In genomic region chr10:131996508-131997365, GRCh38 we compare ENCODE assay signal across 14 cellular contexts. TPM values are rescaled to one million over a fixed set of nuclear protein-coding genes. Genes with fewer than 3 reads are reported as not detected.
DNase-seq lines count a peak whose midpoint lies in the region; ATAC-seq and TF ChIP-seq lines count a peak whose summit lies in the region.
"Had no signal": no experiment of that assay in that cellular context is flagged by ENCODE, and none has a peak within 500 bp of the region (broad histone marks: within the 10 kb centered on the region; RNA-seq: fewer than 3 reads in every experiment).

No MANE protein-coding gene starts in this region.

- H3K27me3 ChIP-seq in adrenal gland, result no peaks in the 10 kb centered on the region
- no peaks in the 10 kb centered on the region for H3K27me3 ChIP-seq in heart right ventricle
- no peaks in the 10 kb centered on the region for H3K27me3 ChIP-seq in upper lobe of right lung

- TF ChIP-seq CTCF in adrenal gland (IDR thresholded peaks at IDR 0.05) (no peak), heart right ventricle (IDR thresholded peaks at IDR 0.05) (no peak), upper lobe of right lung (IDR thresholded peaks at IDR 0.05) (no peak)

- H3K4me3 Mint-ChIP-seq in naive thymus-derived CD8-positive, alpha-beta T cell, result no peak overlapping the region

- H3K27ac ChIP-seq in adrenal gland, result peak overlapping the region in 4 of 5 donors; percentile 71 to 90 (median 81)
- H3K27ac ChIP-seq in heart right ventricle, result peak overlapping the region; percentile 56 to 82 (median 71)
- peak overlapping the region; percentile 93 for H3K27ac ChIP-seq in upper lobe of right lung

- peak overlapping the region in 3 of 10 donors; percentile 7 to 74 (median 53) for H3K27ac Mint-ChIP-seq in naive thymus-derived CD8-positive, alpha-beta T cell
- H3K27ac Mint-ChIP-seq: activated T-helper 2 cell treated with anti-CD3 and anti-CD28 coated beads, Interferon-gamma antibody, Interleukin-2, Interleukin-4, amounts not matched to agents 10 μg/mL and 5 μg/mL and 100 μg/mL, durations not matched to agents 14 hours and 24 hours and 36 hours had no signal

- DNase-seq in adrenal gland, result no peak
- peak; percentile 71 to 75 for DNase-seq in heart right ventricle
- DNase-seq in occipital lobe (lab: John Stamatoyannopoulos, UW), result peak; percentile 38
- peak; percentile 77 for DNase-seq in upper lobe of right lung
- DNase-seq in naive thymus-derived CD8-positive, alpha-beta T cell, result no peak
- DNase-seq: activated CD4-positive, alpha-beta T cell treated with anti-CD3 and anti-CD28 coated beads for 1 hour; glutamatergic neuron; NCI-H1048; SK-N-SH; stimulated activated CD4-positive, alpha-beta T cell treated with anti-CD3 and anti-CD28 coated beads, Interleukin-12 subunit alpha, Interleukin-12 subunit beta, amount 100 ng/mL, for 4 hours had no signal

- H3K36me3 ChIP-seq in adrenal gland (replicated peaks in 1 of 2) (no peaks in the 10 kb centered on the region), heart right ventricle (no peaks in the 10 kb centered on the region), upper lobe of right lung (no peaks in the 10 kb centered on the region)

- H3K36me3 Mint-ChIP-seq in naive thymus-derived CD8-positive, alpha-beta T cell, result no peaks in the 10 kb centered on the region

- TF ChIP-seq POLR2A in adrenal gland (IDR thresholded peaks at IDR 0.05), result no peak

- ATAC-seq in heart right ventricle, result peak; percentile 70 to 94 (median 87)
- ATAC-seq in upper lobe of right lung, result peak; percentile 57
- ATAC-seq in GM19351 (IDR thresholded peaks at IDR 0.05; ENCODE audit: unreplicated experiment), result no peak
- no peak for ATAC-seq in HG02973 (IDR thresholded peaks at IDR 0.05; ENCODE audit: unreplicated experiment)
- no peak for ATAC-seq in HG02588 (IDR thresholded peaks at IDR 0.05; ENCODE audit: unreplicated experiment)
- no peak for ATAC-seq in naive thymus-derived CD8-positive, alpha-beta T cell

- 77 to 82% (median 78%) methylated on average over 15 of the region's 15 CpGs for WGBS in adrenal gland, 4 donors
- 41 to 59% methylated on average over 15 of the region's 15 CpGs for WGBS in heart right ventricle, 2 donors

- no peak overlapping the region for H3K4me3 ChIP-seq in adrenal gland
- peak overlapping the region in 1 of 10 donors; percentile 1 for H3K4me3 ChIP-seq in heart right ventricle
- peak overlapping the region; percentile 2 for H3K4me3 ChIP-seq in upper lobe of right lung

- H3K9me3 ChIP-seq in adrenal gland (replicated peaks in 1 of 3) (no peaks in the 10 kb centered on the region), heart right ventricle (no peaks in the 10 kb centered on the region), upper lobe of right lung (no peaks in the 10 kb centered on the region)
- H3K9me3 ChIP-seq: SK-N-SH had no signal

- peaks cover 0 to 2% (median 0%) of the 10 kb centered on the region in 5 donors for H3K27me3 Mint-ChIP-seq in naive thymus-derived CD8-positive, alpha-beta T cell

- H3K4me1 ChIP-seq in adrenal gland (replicated peaks in 1 of 2), result peaks cover 18% of the 10 kb centered on the region in 2 donors
- peaks cover 14 to 45% (median 28%) of the 10 kb centered on the region in 9 donors for H3K4me1 ChIP-seq in heart right ventricle
- peaks cover 33% of the 10 kb centered on the region for H3K4me1 ChIP-seq in upper lobe of right lung

- H3K4me1 Mint-ChIP-seq in naive thymus-derived CD8-positive, alpha-beta T cell, result peaks cover 0 to 4% (median under 1%) of the 10 kb centered on the region in 4 donors

- POLR2A ChIA-PET in naive thymus-derived CD8-positive, alpha-beta T cell (lab: Charles Lee), result no interaction called here

- no peaks in the 10 kb centered on the region for H3K9me3 Mint-ChIP-seq in naive thymus-derived CD8-positive, alpha-beta T cell
- H3K9me3 Mint-ChIP-seq: activated T-helper 2 cell treated with anti-CD3 and anti-CD28 coated beads, Interferon-gamma antibody, Interleukin-2, Interleukin-4, amounts not matched to agents 10 μg/mL and 5 μg/mL and 100 μg/mL, durations not matched to agents 14 hours and 24 hours and 36 hours had no signal

- intact Hi-C loops in adrenal gland (cut with DNase I), result no loop called here
- intact Hi-C loops in heart right ventricle (cut with DNase I), result loop anchor here in 1 of 10 donors (1.0 kb wide), 1 partner anchor 15 kb away; the partner anchor contains the start of gene BNIP3
- intact Hi-C loops in upper lobe of right lung (cut with DNase I), result no loop called here

RNA-seq across cellular contexts. Expression of gene BNIP3, which starts 15.0 kb away (rescaled TPM):
- total RNA-seq in adrenal gland (100 to 1,000 TPM in 4 of 8 donors, 10 to 100 TPM in 4; 34.9 to 132 (median 96.4) TPM), heart right ventricle (100 to 1,000 TPM; 111 to 211 (median 159) TPM), occipital lobe (35.1 TPM), upper lobe of right lung (38.2 TPM)
- polyA plus RNA-seq in adrenal gland (10 to 100 TPM; 14.2 to 57.3 (median 14.7) TPM), heart right ventricle (10 to 100 TPM; 34.6 to 80.5 TPM)
- total RNA-seq in naive thymus-derived CD8-positive, alpha-beta T cell, result 10 to 100 TPM; 36.4 to 42.1 TPM
- 10 to 100 TPM; 30.8 to 38.9 (median 37.5) TPM for polyA plus RNA-seq in naive thymus-derived CD8-positive, alpha-beta T cell

Comparison
In these comparisons a context has a peak if more than half of its experiments do, and no peak if none do; other contexts are left out.
1. DNase-seq: peak in heart right ventricle (2 of 2), occipital lobe (single experiment) and upper lobe of right lung (single experiment); none in adrenal gland (0 of 7) and naive thymus-derived CD8-positive, alpha-beta T cell (0 of 10).
2. ATAC-seq: peak in heart right ventricle (8 of 8) and upper lobe of right lung (single experiment); none in GM19351 (single experiment), HG02973 (single experiment), HG02588 (single experiment) and naive thymus-derived CD8-positive, alpha-beta T cell (0 of 2).
3. Peak in every context shown above with its lines, with median percentiles within 50 percentile points of each other: H3K27ac ChIP-seq.